21 cellular contexts compared by ENCODE assay signal in genomic region chr18:9429662-9429993, GRCh38. TPM values are rescaled to one million over a fixed set of nuclear protein-coding genes. Genes with fewer than 3 reads are reported as not detected.
DNase-seq lines count a peak whose midpoint lies in the region; ATAC-seq and TF ChIP-seq lines count a peak whose summit lies in the region.
"Had no signal": no experiment of that assay in that cellular context is flagged by ENCODE, and none has a peak within 500 bp of the region (broad histone marks: within the 10 kb centered on the region; RNA-seq: fewer than 3 reads in every experiment).

No MANE protein-coding gene starts in this region.

- H2AFZ ChIP-seq in hepatocyte = no peak overlapping the region

- H3K27me3 Mint-ChIP-seq in HFFc6 (ENCODE audit: insufficient read depth) = peaks cover 2% of the 10 kb centered on the region
- H3K27me3 Mint-ChIP-seq: activated naive CD4-positive, alpha-beta T cell treated with anti-CD3 and anti-CD28 coated beads, Interleukin-2, amount 10 ng/mL, durations not matched to agents 7 days and 5 days had no signal

- H3K4me3 Mint-ChIP-seq in HFFc6 = peak overlapping the region; percentile 20; the same call in 1 of the 2 replicates
- H3K4me3 Mint-ChIP-seq: activated naive CD4-positive, alpha-beta T cell treated with anti-CD3 and anti-CD28 coated beads, Interleukin-2, amount 10 ng/mL, durations not matched to agents 7 days and 5 days; T-helper 17 cell had no signal

- peak; percentile 46 for DNase-seq in HFFc6
- DNase-seq in cardiac fibroblast (ENCODE audit: low read depth in 2 of 2) = peak; percentile 20 to 88
- DNase-seq in foreskin keratinocyte = peak in 1 of 2 donors; percentile 47
- no peak for DNase-seq in GDM1 (lab: John Stamatoyannopoulos, UW)
- DNase-seq in Kasumi-1 (lab: John Stamatoyannopoulos, UW) = no peak
- no peak for DNase-seq in hepatocyte (ENCODE audit: low spot score)
- DNase-seq in NAMALWA (ENCODE audit: low spot score) = no peak
- DNase-seq: activated CD4-positive, alpha-beta T cell treated with anti-CD3 and anti-CD28 coated beads, Interleukin-2, amount 50 U/mL, for 48 hours; activated naive CD4-positive, alpha-beta T cell treated with anti-CD3 and anti-CD28 coated beads, Interleukin-2, amount 10 ng/mL, durations not matched to agents 7 days and 5 days; colonic mucosa; GF-D8; heart left ventricle; NCI-H1694 treated with DMSO at 0.1 percent for 48 hours; NCI-H226; PC-3; retina; T-helper 17 cell; testis had no signal

- H3K36me3 Mint-ChIP-seq in HFFc6 (ENCODE audit: low read depth) = no peaks in the 10 kb centered on the region
- H3K36me3 Mint-ChIP-seq: activated naive CD4-positive, alpha-beta T cell treated with anti-CD3 and anti-CD28 coated beads, Interleukin-2, amount 10 ng/mL, durations not matched to agents 7 days and 5 days had no signal

- H3K9me3 ChIP-seq in hepatocyte (ENCODE audit: low read depth) = no peaks in the 10 kb centered on the region
- H3K9me3 ChIP-seq: colonic mucosa, heart left ventricle, neutrophil, testis had no signal

- no peak overlapping the region for H3K4me3 ChIP-seq in cardiac fibroblast (replicated peaks in 1 of 2; ENCODE audit: low read depth in 2 of 2, low read length in 2 of 2)
- H3K4me3 ChIP-seq in hepatocyte = no peak overlapping the region
- H3K4me3 ChIP-seq: BLaER1, colonic mucosa, heart left ventricle, testis had no signal

- H3K4me2 ChIP-seq in hepatocyte = no peak overlapping the region
- H3K4me2 ChIP-seq: BLaER1 had no signal

- no peak for TF ChIP-seq CTCF in HFFc6 (IDR thresholded peaks at IDR 0.05)
- TF ChIP-seq CTCF in cardiac fibroblast (IDR thresholded peaks at IDR 0.05; ENCODE audit: low read depth, low read length) = no peak
- no peak for TF ChIP-seq CTCF in foreskin keratinocyte (conservative IDR thresholded peaks at IDR 0.05)
- no peak for TF ChIP-seq CTCF in hepatocyte (IDR thresholded peaks at IDR 0.05; ENCODE audit: poor library complexity)

- H3K4me1 Mint-ChIP-seq in HFFc6 (ENCODE audit: low read depth) = peaks cover 21% of the 10 kb centered on the region
- H3K4me1 Mint-ChIP-seq: activated naive CD4-positive, alpha-beta T cell treated with anti-CD3 and anti-CD28 coated beads, Interleukin-2, amount 10 ng/mL, durations not matched to agents 7 days and 5 days; T-helper 17 cell had no signal

- H3K27ac ChIP-seq in foreskin keratinocyte = peak overlapping the region; percentile 91
- no peak overlapping the region for H3K27ac ChIP-seq in hepatocyte
- H3K27ac ChIP-seq: BLaER1, colonic mucosa, heart left ventricle, neutrophil, testis had no signal

- no peaks in the 10 kb centered on the region for H4K20me1 ChIP-seq in hepatocyte (ENCODE audit: insufficient read depth, poor library complexity, severe bottlenecking)
- H4K20me1 ChIP-seq: BLaER1 had no signal

- H3K27ac Mint-ChIP-seq in HFFc6 = no peak overlapping the region
- H3K27ac Mint-ChIP-seq: activated naive CD4-positive, alpha-beta T cell treated with anti-CD3 and anti-CD28 coated beads, Interleukin-2, amount 10 ng/mL, durations not matched to agents 7 days and 5 days; T-helper 17 cell had no signal

- H3K4me1 ChIP-seq in foreskin keratinocyte (peaks cover 15% of the 10 kb centered on the region), hepatocyte (ENCODE audit: insufficient read depth) (peaks cover 4% of the 10 kb centered on the region)
- H3K4me1 ChIP-seq: colonic mucosa had no signal

- WGBS in hepatocyte (ENCODE audit: low lambda C conversion rate, missing lambda C conversion rate) = 64% methylated on average over 3 of the region's 3 CpGs

- no peaks in the 10 kb centered on the region for H3K9me3 Mint-ChIP-seq in HFFc6
- H3K9me3 Mint-ChIP-seq: activated naive CD4-positive, alpha-beta T cell treated with anti-CD3 and anti-CD28 coated beads, Interleukin-2, amount 10 ng/mL, durations not matched to agents 7 days and 5 days had no signal

- H3K9me2 ChIP-seq in hepatocyte (replicated peaks; ENCODE audit: insufficient read depth) = no peaks in the 10 kb centered on the region

- no peaks in the 10 kb centered on the region for H3K36me3 ChIP-seq in hepatocyte (replicated peaks; ENCODE audit: insufficient read depth, low read depth)
- H3K36me3 ChIP-seq: BLaER1, colonic mucosa, heart left ventricle, neutrophil had no signal

- H3K27me3 ChIP-seq in foreskin keratinocyte (no peaks in the 10 kb centered on the region), hepatocyte (no peaks in the 10 kb centered on the region)
- H3K27me3 ChIP-seq: BLaER1, colonic mucosa, heart left ventricle, neutrophil, testis had no signal

- no peak for ATAC-seq in foreskin keratinocyte
- ATAC-seq: HepG2, PC-3, T-helper 17 cell had no signal

- no peaks in the 10 kb centered on the region for H3K79me2 ChIP-seq in hepatocyte

RNA-seq across cellular contexts. Expression of gene RALBP1, which starts 45.7 kb away (rescaled TPM):
- 10 to 100 TPM; 56.9 to 62.8 (median 59.0) TPM for total RNA-seq in HFFc6 (2021; fragmentation: NEBNext Ultra II Directional; extraction: Animal tissue kit (Norgen Biotek cat#: 25700))
- total RNA-seq in foreskin keratinocyte (54.2 and 59.3 TPM in 2 replicates), hepatocyte (46.8 and 55.0 TPM in 2 replicates)
- polyA plus RNA-seq in foreskin keratinocyte (30.3 and 33.8 TPM in 2 replicates), hepatocyte (41.2 and 41.3 TPM in 2 replicates)

Comparison
In these comparisons a context has a peak if more than half of its experiments do, and no peak if none do; other contexts are left out.
1. DNase-seq: peak in HFFc6 (single experiment) and cardiac fibroblast (2 of 2); none in GDM1 (single experiment), Kasumi-1 (0 of 2), hepatocyte (single experiment) and NAMALWA (single experiment).